Comparison of ENCODE assay signal across 8 cellular contexts in the genomic region with DNA sequence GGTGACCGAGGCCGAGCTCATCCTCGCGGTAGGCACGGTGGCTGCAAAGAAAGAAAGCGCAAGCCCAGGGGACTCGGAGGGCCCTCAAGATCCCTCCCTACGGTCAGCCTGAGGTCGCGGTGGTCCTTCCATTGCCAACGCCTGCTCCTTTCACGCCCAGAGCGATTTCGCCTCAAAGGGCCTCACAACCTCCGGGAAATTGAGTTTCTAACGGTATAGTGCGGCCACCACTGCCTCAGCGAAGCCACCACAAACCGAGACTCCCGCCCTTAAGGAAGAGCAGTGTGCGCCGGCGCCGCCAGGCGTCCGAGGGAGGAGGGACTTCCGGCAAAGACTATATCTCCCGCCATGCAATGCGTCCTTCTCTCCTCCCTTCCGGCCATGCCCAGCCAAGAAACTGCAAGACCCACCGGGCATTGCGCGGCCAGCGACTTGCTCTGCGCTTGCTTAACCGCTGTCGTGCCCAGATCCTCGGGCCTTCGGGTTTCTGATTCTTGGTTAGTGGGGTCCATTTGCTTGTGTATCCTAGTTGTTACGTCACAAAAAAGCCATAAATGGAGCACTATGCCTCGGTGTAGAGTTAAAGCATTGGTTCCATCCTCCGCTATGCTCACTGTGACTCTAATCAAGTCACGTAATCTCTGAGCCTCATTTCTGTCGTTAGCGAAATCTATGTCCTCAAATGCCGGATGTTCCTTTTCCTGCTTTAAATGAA. TPM values are rescaled to one million over a fixed set of nuclear protein-coding genes. Genes with fewer than 3 reads are reported as not detected.
DNase-seq lines count a peak whose midpoint lies in the region; ATAC-seq and FAIRE-seq lines count a peak whose summit lies in the region.

A gene with protein sequence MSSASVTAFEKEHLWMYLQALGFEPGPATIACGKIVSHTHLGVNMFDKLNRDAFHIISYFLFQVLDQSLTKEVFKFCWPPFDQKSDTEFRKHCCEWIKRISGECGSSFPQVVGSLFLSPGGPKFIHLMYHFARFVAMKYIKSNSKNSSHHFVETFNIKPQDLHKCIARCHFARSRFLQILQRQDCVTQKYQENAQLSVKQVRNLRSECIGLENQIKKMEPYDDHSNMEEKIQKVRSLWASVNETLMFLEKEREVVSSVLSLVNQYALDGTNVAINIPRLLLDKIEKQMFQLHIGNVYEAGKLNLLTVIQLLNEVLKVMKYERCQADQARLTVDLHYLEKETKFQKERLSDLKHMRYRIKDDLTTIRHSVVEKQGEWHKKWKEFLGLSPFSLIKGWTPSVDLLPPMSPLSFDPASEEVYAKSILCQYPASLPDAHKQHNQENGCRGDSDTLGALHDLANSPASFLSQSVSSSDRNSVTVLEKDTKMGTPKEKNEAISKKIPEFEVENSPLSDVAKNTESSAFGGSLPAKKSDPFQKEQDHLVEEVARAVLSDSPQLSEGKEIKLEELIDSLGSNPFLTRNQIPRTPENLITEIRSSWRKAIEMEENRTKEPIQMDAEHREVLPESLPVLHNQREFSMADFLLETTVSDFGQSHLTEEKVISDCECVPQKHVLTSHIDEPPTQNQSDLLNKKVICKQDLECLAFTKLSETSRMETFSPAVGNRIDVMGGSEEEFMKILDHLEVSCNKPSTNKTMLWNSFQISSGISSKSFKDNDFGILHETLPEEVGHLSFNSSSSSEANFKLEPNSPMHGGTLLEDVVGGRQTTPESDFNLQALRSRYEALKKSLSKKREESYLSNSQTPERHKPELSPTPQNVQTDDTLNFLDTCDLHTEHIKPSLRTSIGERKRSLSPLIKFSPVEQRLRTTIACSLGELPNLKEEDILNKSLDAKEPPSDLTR (minus strand): TSS at position 274 of the 715 bp plus-strand sequence. CDS start 253 bp downstream, at position 21.

- ATAC-seq in GM19043 (IDR thresholded peaks at IDR 0.05; ENCODE audit: low read depth, unreplicated experiment) (peak; percentile 98), HG03378 (IDR thresholded peaks at IDR 0.05; ENCODE audit: unreplicated experiment) (peak; percentile 97)

- DNase-seq in Ammon's horn (ENCODE audit: low spot score) (peak; percentile 98), NCI-H460 (ENCODE audit: extremely low read depth, low read depth) (peak; percentile 93), cerebellar nuclear complex (lab: John Stamatoyannopoulos, UW) (peak; percentile 35 to 87)
- peak; percentile 89 for DNase-seq in activated CD4-positive, CD25-positive, alpha-beta regulatory T cell treated with anti-CD3 and anti-CD28 coated beads, Interleukin-2, amount 50 U/mL, for 72 hours
- DNase-seq in stimulated activated CD4-positive, alpha-beta T cell treated with anti-CD3 and anti-CD28 coated beads, Interleukin-12 subunit alpha, Interleukin-12 subunit beta, amount 100 ng/mL, for 4 hours = peak; percentile 74

- FAIRE-seq in islet of Langerhans (lab: Jason Lieb, UNC) = peak; percentile 77

RNA-seq across cellular contexts. Expression of the gene that starts here (rescaled TPM):
- total RNA-seq in NCI-H460 (2014; rRNA removed; shearing (Covaris generic)) = 17.0 and 19.4 TPM in 2 replicates
- 14.3 and 22.6 TPM in 2 replicates for polyA plus RNA-seq in NCI-H460 (2014; cell fraction: nucleus; rRNA removed)

Comparison
In these comparisons a context has a peak if more than half of its experiments do, and no peak if none do; other contexts are left out.
1. Peak in every context shown above with its lines: DNase-seq and ATAC-seq.